In genomic region chr20:51422912-51423667, GRCh38 we compare ENCODE assay signal across 13 cellular contexts.
A peak's percentile ranks its signal among the peaks of the same experiment; 100 is the strongest.
DNase-seq lines count a peak whose midpoint lies in the region; ATAC-seq and TF ChIP-seq lines count a peak whose summit lies in the region.
"Had no signal": no experiment of that assay in that cellular context is flagged by ENCODE, and none has a peak within 500 bp of the region (broad histone marks: within the 10 kb centered on the region; RNA-seq: fewer than 3 reads in every experiment).

No MANE protein-coding gene starts in this region.

- POLR2A ChIA-PET in CD4-positive, alpha-beta T cell (lab: Charles Lee), result interaction anchor here (0.8 to 1.1 kb wide), 3 partner anchors 11 to 23 kb away, joined by 3 to 4 read pairs (median 3); no protein-coding TSS in a partner anchor

- no peaks in the 10 kb centered on the region for H3K9me3 Mint-ChIP-seq in CD4-positive, alpha-beta T cell

- no peaks in the 10 kb centered on the region for H3K27me3 ChIP-seq in CD4-positive, alpha-beta T cell (ENCODE audit: control insufficient read depth, insufficient read depth, low read length)
- H3K27me3 ChIP-seq: heart left ventricle had no signal

- H3K27ac Mint-ChIP-seq in CD4-positive, alpha-beta T cell, result peak overlapping the region; percentile 86

- no peaks in the 10 kb centered on the region for H3K27me3 Mint-ChIP-seq in CD4-positive, alpha-beta T cell

- peak overlapping the region; percentile 32 for H3K27ac ChIP-seq in CD4-positive, alpha-beta T cell (ENCODE audit: low read depth, low read length)
- H3K27ac ChIP-seq: C4-2B had no signal

- peak overlapping the region; percentile 4 for H3K4me3 Mint-ChIP-seq in CD4-positive, alpha-beta T cell

- no peak for TF ChIP-seq CTCF in CD4-positive, alpha-beta T cell (IDR thresholded peaks at IDR 0.05)

- peaks cover 59% of the 10 kb centered on the region for H3K4me1 Mint-ChIP-seq in CD4-positive, alpha-beta T cell (ENCODE audit: low read depth)

- ATAC-seq in CD4-positive, alpha-beta T cell (ENCODE audit: poor library complexity), result no peak
- ATAC-seq in GM18868 (IDR thresholded peaks at IDR 0.05; ENCODE audit: unreplicated experiment) (peak; percentile 90), HG03066 (IDR thresholded peaks at IDR 0.05; ENCODE audit: low read depth, unreplicated experiment) (peak; percentile 52), HG03135 (IDR thresholded peaks at IDR 0.05; ENCODE audit: unreplicated experiment) (no peak)
- ATAC-seq: heart left ventricle had no signal

- peaks cover 90% of the 10 kb centered on the region for H3K36me3 Mint-ChIP-seq in CD4-positive, alpha-beta T cell (ENCODE audit: low read depth)

- intact Hi-C loops in CD4-positive, alpha-beta T cell (cut with DNase I, micrococcal nuclease), result loop anchor here (5.0 kb wide), 1 partner anchor 36 kb away; no protein-coding TSS in a partner anchor

- no peak for DNase-seq in CD4-positive, alpha-beta T cell
- DNase-seq in activated T-cell treated with anti-CD3 and anti-CD28 coated beads, Interleukin-2, amount 50 U/mL, for 48 hours, result peak; percentile 51 to 55
- DNase-seq in epidermal melanocyte (ENCODE audit: insufficient read length, low spot score), result no peak
- no peak for DNase-seq in NCI-H2171 (lab: John Stamatoyannopoulos, UW)
- no peak for DNase-seq in NCI-H1694 treated with DMSO at 0.1 percent for 48 hours (lab: John Stamatoyannopoulos, UW)
- DNase-seq: central memory CD4-positive, alpha-beta T cell; heart left ventricle; NCI-H748 treated with DMSO at 0.1 percent for 48 hours; stimulated activated CD4-positive, alpha-beta T cell treated with anti-CD3 and anti-CD28 coated beads, Interleukin-2, amount 100 ng/mL, for 24 hours had no signal

- no peaks in the 10 kb centered on the region for H3K9me3 ChIP-seq in CD4-positive, alpha-beta T cell (ENCODE audit: control insufficient read depth, low read length)
- H3K9me3 ChIP-seq: heart left ventricle had no signal

- CTCF ChIA-PET in CD4-positive, alpha-beta T cell (lab: Charles Lee), result interaction anchor here (0.7 to 2.2 kb wide), 4 partner anchors 18 to 628 kb away, joined by 3 to 9 read pairs (median 6); partner anchors contain the start of gene BCAS4

Comparison
In these comparisons a context has a peak if more than half of its experiments do, and no peak if none do; other contexts are left out.
1. ATAC-seq: peak in GM18868 (single experiment) and HG03066 (single experiment); none in CD4-positive, alpha-beta T cell (single experiment) and HG03135 (single experiment).
2. DNase-seq: peak in activated T-cell treated with anti-CD3 and anti-CD28 coated beads, Interleukin-2, amount 50 U/mL, for 48 hours (2 of 2); none in CD4-positive, alpha-beta T cell (0 of 10), epidermal melanocyte (single experiment), NCI-H2171 (single experiment) and NCI-H1694 treated with DMSO at 0.1 percent for 48 hours (single experiment).